Comparison of ENCODE assay signal across 18 cellular contexts in the genomic region with DNA sequence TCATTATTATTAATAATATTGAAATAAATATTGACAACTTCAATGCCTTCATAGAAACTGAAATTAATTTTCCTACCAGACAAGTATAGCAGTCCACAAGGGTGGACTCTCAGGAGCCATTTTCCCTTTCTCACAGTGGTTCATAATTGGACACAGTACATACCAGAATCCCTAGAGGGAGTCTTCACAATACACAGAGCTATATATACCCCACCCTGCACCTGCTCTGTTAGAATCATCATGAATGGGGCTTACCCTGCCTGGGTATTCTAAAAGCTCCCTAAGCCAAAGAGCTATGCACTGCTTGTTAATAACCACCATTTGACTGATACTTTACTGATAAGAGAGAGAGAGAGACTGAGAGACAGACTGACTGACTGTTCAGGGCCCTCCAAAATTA.
DNase-seq lines count a peak whose midpoint lies in the region; ATAC-seq and TF ChIP-seq lines count a peak whose summit lies in the region.
"Had no signal": no experiment of that assay in that cellular context is flagged by ENCODE, and none has a peak within 500 bp of the region (broad histone marks: within the 10 kb centered on the region; RNA-seq: fewer than 3 reads in every experiment).

No MANE protein-coding gene starts in this region.

- CTCF ChIA-PET in CD4-positive, alpha-beta T cell (lab: Charles Lee), result no interaction called here

- peak overlapping the region in 1 of 11 experiments; percentile 22; a peak in 1 of 22 replicates for H3K27ac ChIP-seq in BLaER1 treated with 17β-estradiol and CSF1 and Interleukin-3, amounts not matched to agents 10 nM and 100 nM
- no peak overlapping the region for H3K27ac ChIP-seq in hepatocyte
- no peak overlapping the region for H3K27ac ChIP-seq in CD4-positive, alpha-beta T cell (ENCODE audit: low read depth, low read length)
- H3K27ac ChIP-seq: suprapubic skin had no signal

- H3K27me3 Mint-ChIP-seq in CD4-positive, alpha-beta T cell, result peaks cover 10% of the 10 kb centered on the region
- H3K27me3 Mint-ChIP-seq: IgD-negative memory B cell had no signal

- H3K27me3 ChIP-seq in BLaER1 treated with 17β-estradiol and CSF1 and Interleukin-3, amounts not matched to agents 10 nM and 100 nM, result no peaks in the 10 kb centered on the region
- H3K27me3 ChIP-seq in hepatocyte, result no peaks in the 10 kb centered on the region
- H3K27me3 ChIP-seq in CD4-positive, alpha-beta T cell (ENCODE audit: control insufficient read depth, insufficient read depth, low read length), result no peaks in the 10 kb centered on the region
- H3K27me3 ChIP-seq: suprapubic skin had no signal

- POLR2A ChIA-PET in CD4-positive, alpha-beta T cell (lab: Charles Lee), result no interaction called here

- H3K4me2 ChIP-seq in BLaER1 treated with 17β-estradiol and CSF1 and Interleukin-3, amounts not matched to agents 10 nM and 100 nM, result peak overlapping the region; percentile 57 to 80 (median 70)
- H3K4me2 ChIP-seq in hepatocyte, result no peak overlapping the region

- 0 out of 22 replicates have a peak, but pooled peaks cover 0 to 4% (median 0%) of the 10 kb centered on the region in 11 experiments for H3K36me3 ChIP-seq in BLaER1 treated with 17β-estradiol and CSF1 and Interleukin-3, amounts not matched to agents 10 nM and 100 nM
- no peaks in the 10 kb centered on the region for H3K36me3 ChIP-seq in hepatocyte (replicated peaks; ENCODE audit: insufficient read depth, low read depth)

- ATAC-seq in GM18870 (IDR thresholded peaks at IDR 0.05; ENCODE audit: unreplicated experiment) (peak; percentile 56), HG02885 (IDR thresholded peaks at IDR 0.05; ENCODE audit: poor library complexity, unreplicated experiment) (peak; percentile 77)
- ATAC-seq in CD4-positive, alpha-beta T cell (ENCODE audit: poor library complexity), result no peak
- no peak for ATAC-seq in activated CD4-positive, CD25-positive, alpha-beta regulatory T cell treated with anti-CD3 and anti-CD28 coated beads, Interleukin-2, amount 50 U/mL, for 24 hours
- ATAC-seq: left lobe of liver, PC-3, sciatic nerve had no signal

- no peak overlapping the region for H3K27ac Mint-ChIP-seq in CD4-positive, alpha-beta T cell
- H3K27ac Mint-ChIP-seq: IgD-negative memory B cell had no signal

- H3K4me3 ChIP-seq in BLaER1 treated with 17β-estradiol and CSF1 and Interleukin-3, amounts not matched to agents 10 nM and 100 nM, result peak overlapping the region in 6 of 10 experiments; percentile 5 to 38 (median 31); a peak in 4 of 20 replicates
- no peak overlapping the region for H3K4me3 ChIP-seq in hepatocyte
- H3K4me3 ChIP-seq: suprapubic skin had no signal

- intact Hi-C loops in CD4-positive, alpha-beta T cell (cut with DNase I, micrococcal nuclease), result no loop called here

- no peaks in the 10 kb centered on the region for H3K9me3 Mint-ChIP-seq in CD4-positive, alpha-beta T cell
- H3K9me3 Mint-ChIP-seq: IgD-negative memory B cell had no signal

- H3K4me3 Mint-ChIP-seq in CD4-positive, alpha-beta T cell, result no peak overlapping the region

- no peaks in the 10 kb centered on the region for H3K36me3 Mint-ChIP-seq in CD4-positive, alpha-beta T cell (ENCODE audit: low read depth)

- no peaks in the 10 kb centered on the region; a peak in 1 of 22 replicates for H4K20me1 ChIP-seq in BLaER1 treated with 17β-estradiol and CSF1 and Interleukin-3, amounts not matched to agents 10 nM and 100 nM
- H4K20me1 ChIP-seq in hepatocyte (ENCODE audit: insufficient read depth, poor library complexity, severe bottlenecking), result no peaks in the 10 kb centered on the region

- DNase-seq in NCI-H146 treated with DMSO at 0.1 percent for 48 hours (lab: John Stamatoyannopoulos, UW; ENCODE audit: unreplicated experiment) (peak; percentile 49), hepatocyte (ENCODE audit: low spot score) (no peak), kidney glomerular epithelial cell (lab: John Stamatoyannopoulos, UW) (no peak)
- DNase-seq in CD4-positive, alpha-beta T cell, result no peak
- DNase-seq: activated CD4-positive, alpha-beta T cell treated with anti-CD3 and anti-CD28 coated beads, Interleukin-2, amount 50 U/mL, for 1 hour; activated naive CD4-positive, alpha-beta T cell treated with anti-CD3 and anti-CD28 coated beads, Interleukin-2, amount 50 U/mL, for 16 hours; activated T-cell treated with anti-CD3 and anti-CD28 coated beads for 4 hours; NCI-H345; PC-3; T-helper 9 cell had no signal

- H3K4me1 ChIP-seq in BLaER1 treated with 17β-estradiol and CSF1 and Interleukin-3, amounts not matched to agents 10 nM and 100 nM, result peaks cover 19 to 48% (median 31%) of the 10 kb centered on the region in 10 experiments
- H3K4me1 ChIP-seq in hepatocyte (ENCODE audit: insufficient read depth), result no peaks in the 10 kb centered on the region

- no peaks in the 10 kb centered on the region for H3K9me3 ChIP-seq in BLaER1 treated with 17β-estradiol and CSF1 and Interleukin-3, amounts not matched to agents 10 nM and 100 nM (replicated peaks in 1 of 11)
- H3K9me3 ChIP-seq in hepatocyte (ENCODE audit: low read depth), result no peaks in the 10 kb centered on the region
- no peaks in the 10 kb centered on the region for H3K9me3 ChIP-seq in CD4-positive, alpha-beta T cell (ENCODE audit: control insufficient read depth, low read length)
- H3K9me3 ChIP-seq: suprapubic skin had no signal

- H3K9ac ChIP-seq in BLaER1 treated with 17β-estradiol and CSF1 and Interleukin-3, amounts not matched to agents 10 nM and 100 nM, result no peak overlapping the region

- TF ChIP-seq CTCF in hepatocyte (IDR thresholded peaks at IDR 0.05; ENCODE audit: poor library complexity), result no peak
- no peak for TF ChIP-seq CTCF in CD4-positive, alpha-beta T cell (IDR thresholded peaks at IDR 0.05)

- no peaks in the 10 kb centered on the region for H3K79me2 ChIP-seq in hepatocyte

- H3K9me2 ChIP-seq in hepatocyte (replicated peaks; ENCODE audit: insufficient read depth), result no peaks in the 10 kb centered on the region

- no peak overlapping the region for H2AFZ ChIP-seq in hepatocyte

- no peaks in the 10 kb centered on the region for H3K4me1 Mint-ChIP-seq in CD4-positive, alpha-beta T cell (ENCODE audit: low read depth)

Comparison
In these comparisons a context has a peak if more than half of its experiments do, and no peak if none do; other contexts are left out.
1. ATAC-seq: peak in GM18870 (single experiment) and HG02885 (single experiment); none in CD4-positive, alpha-beta T cell (single experiment) and activated CD4-positive, CD25-positive, alpha-beta regulatory T cell treated with anti-CD3 and anti-CD28 coated beads, Interleukin-2, amount 50 U/mL, for 24 hours (0 of 2).